12 cellular contexts compared by ENCODE assay signal in the genomic region with DNA sequence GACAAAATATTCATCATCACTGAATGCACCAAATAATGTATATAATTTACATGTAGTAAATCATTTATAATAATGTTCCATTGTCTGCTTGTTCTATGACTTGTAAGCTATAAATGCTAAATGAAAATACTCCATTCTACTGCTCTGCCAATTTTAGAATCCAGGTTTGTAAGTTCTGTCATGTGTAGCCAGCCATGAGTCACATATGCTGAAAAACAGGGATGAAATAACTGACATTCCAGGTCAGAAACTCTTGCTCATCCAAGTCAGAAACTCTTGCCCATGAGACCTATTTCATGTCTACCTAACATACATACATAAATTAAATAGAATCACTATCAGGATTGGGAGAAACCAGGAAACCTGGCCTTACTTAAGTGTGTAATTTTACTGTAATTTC.
A peak's percentile ranks its signal among the peaks of the same experiment; 100 is the strongest.
DNase-seq lines count a peak whose midpoint lies in the region; ATAC-seq, FAIRE-seq and TF ChIP-seq lines count a peak whose summit lies in the region.
"Had no signal": no experiment of that assay in that cellular context is flagged by ENCODE, and none has a peak within 500 bp of the region (broad histone marks: within the 10 kb centered on the region; RNA-seq: fewer than 3 reads in every experiment).

No MANE protein-coding gene starts in this region.

- H3K36me3 Mint-ChIP-seq in stimulated activated naive CD8-positive, alpha-beta T cell treated with anti-CD3 and anti-CD28 coated beads, Interleukin-15, Interleukin-2, amounts not matched to agents 100 ng/mL and 50 ng/mL, for 24 hours (ENCODE audit: low read depth), result peaks cover 44% of the 10 kb centered on the region
- peaks cover 46% of the 10 kb centered on the region for H3K36me3 Mint-ChIP-seq in activated naive CD8-positive, alpha-beta T cell treated with anti-CD3 and anti-CD28 coated beads for 36 hours

- H3K27ac Mint-ChIP-seq in stimulated activated naive CD8-positive, alpha-beta T cell treated with anti-CD3 and anti-CD28 coated beads, Interleukin-15, Interleukin-2, amounts not matched to agents 100 ng/mL and 50 ng/mL, for 24 hours, result peak overlapping the region; percentile 18
- H3K27ac Mint-ChIP-seq in activated naive CD8-positive, alpha-beta T cell treated with anti-CD3 and anti-CD28 coated beads for 36 hours, result peak overlapping the region; percentile 74

- H3K9me3 Mint-ChIP-seq in stimulated activated naive CD8-positive, alpha-beta T cell treated with anti-CD3 and anti-CD28 coated beads, Interleukin-15, Interleukin-2, amounts not matched to agents 100 ng/mL and 50 ng/mL, for 24 hours, result peaks cover 5% of the 10 kb centered on the region
- peaks cover 9% of the 10 kb centered on the region for H3K9me3 Mint-ChIP-seq in activated naive CD8-positive, alpha-beta T cell treated with anti-CD3 and anti-CD28 coated beads for 36 hours

- peak; percentile 43 for FAIRE-seq in keratinocyte (lab: Jason Lieb, UNC)

- peaks cover 63% of the 10 kb centered on the region for H3K4me1 Mint-ChIP-seq in stimulated activated naive CD8-positive, alpha-beta T cell treated with anti-CD3 and anti-CD28 coated beads, Interleukin-15, Interleukin-2, amounts not matched to agents 100 ng/mL and 50 ng/mL, for 24 hours (ENCODE audit: low read depth)
- H3K4me1 Mint-ChIP-seq in activated naive CD8-positive, alpha-beta T cell treated with anti-CD3 and anti-CD28 coated beads for 36 hours, result peaks cover 44% of the 10 kb centered on the region

- in situ Hi-C loops in KBM-7 (cut with MboI; ENCODE audit: low pct_unique_long_range_greater_than_20kb, low sequenced_read_pairs), result no loop called here

- no peaks in the 10 kb centered on the region for H3K27me3 ChIP-seq in keratinocyte (ENCODE audit: control insufficient read depth, extremely low read depth, insufficient read depth, low read length)
- H3K27me3 ChIP-seq: tibial artery had no signal

- dilution Hi-C loops in keratinocyte (cut with MboI; ENCODE audit: extremely low pct_ligation_motif_present, low sequenced_read_pairs), result no loop called here

- no peak for TF ChIP-seq CTCF in keratinocyte (optimal IDR thresholded peaks at IDR 0.05 in 1 of 3, IDR thresholded peaks at IDR 0.05 in 1 of 3, conservative IDR thresholded peaks at IDR 0.05 in 1 of 3; ENCODE audit: extremely low read depth in 1 of 3, insufficient read depth in 2 of 3, low read length in 3 of 3)

- H3K27me3 Mint-ChIP-seq in stimulated activated naive CD8-positive, alpha-beta T cell treated with anti-CD3 and anti-CD28 coated beads, Interleukin-15, Interleukin-2, amounts not matched to agents 100 ng/mL and 50 ng/mL, for 24 hours, result no peaks in the 10 kb centered on the region
- no peaks in the 10 kb centered on the region for H3K27me3 Mint-ChIP-seq in activated naive CD8-positive, alpha-beta T cell treated with anti-CD3 and anti-CD28 coated beads for 36 hours

- H3K4me1 ChIP-seq in keratinocyte (ENCODE audit: control insufficient read depth, extremely low read depth, insufficient read depth, low read length), result peaks cover 17% of the 10 kb centered on the region

- no peak overlapping the region for H3K4me3 ChIP-seq in keratinocyte (ENCODE audit: control insufficient read depth in 2 of 3, extremely low read depth in 1 of 3, insufficient read depth in 2 of 3, low read depth in 1 of 3, low read length in 3 of 3)
- H3K4me3 ChIP-seq: skin epidermis, tibial artery had no signal

- peaks cover 5% of the 10 kb centered on the region for H3K9me3 ChIP-seq in keratinocyte (ENCODE audit: control insufficient read depth, low read depth, low read length)

- no peak for ATAC-seq in stimulated activated naive CD8-positive, alpha-beta T cell treated with anti-CD3 and anti-CD28 coated beads, Interleukin-15, Interleukin-2, amounts not matched to agents 100 U/mL and 50 U/mL, for 24 hours
- ATAC-seq in GM21423 (IDR thresholded peaks at IDR 0.05; ENCODE audit: unreplicated experiment), result no peak

- no peaks in the 10 kb centered on the region for H3K9me1 ChIP-seq in keratinocyte (ENCODE audit: control insufficient read depth, extremely low read depth, insufficient read depth, low read length)

- DNase-seq in stimulated activated naive CD8-positive, alpha-beta T cell treated with anti-CD3 and anti-CD28 coated beads, Interleukin-15, Interleukin-2, amounts not matched to agents 100 U/mL and 50 U/mL, for 24 hours, result no peak
- no peak for DNase-seq in activated naive CD8-positive, alpha-beta T cell treated with anti-CD3 and anti-CD28 coated beads for 36 hours
- DNase-seq in keratinocyte (ENCODE audit: low read depth, low spot score), result peak; percentile 30
- DNase-seq in stimulated activated naive CD4-positive, alpha-beta T cell (lab: John Stamatoyannopoulos, UW), result no peak
- DNase-seq in KBM-7, result no peak
- DNase-seq in activated CD8-positive, alpha-beta memory T cell treated with anti-CD3 and anti-CD28 coated beads, Interleukin-2, amount 50 U/mL, for 4 hours, result no peak
- DNase-seq: NCI-H1436, SIG-M5, tibial artery had no signal

- peak overlapping the region; percentile 9 for H3K9ac ChIP-seq in keratinocyte (ENCODE audit: control insufficient read depth, extremely low read depth, insufficient read depth, low read length)

- H2AFZ ChIP-seq in keratinocyte (ENCODE audit: control insufficient read depth, low read length), result no peak overlapping the region

- no peak overlapping the region for H3K4me3 Mint-ChIP-seq in stimulated activated naive CD8-positive, alpha-beta T cell treated with anti-CD3 and anti-CD28 coated beads, Interleukin-15, Interleukin-2, amounts not matched to agents 100 ng/mL and 50 ng/mL, for 24 hours
- no peak overlapping the region for H3K4me3 Mint-ChIP-seq in activated naive CD8-positive, alpha-beta T cell treated with anti-CD3 and anti-CD28 coated beads for 36 hours

- no peaks in the 10 kb centered on the region for H4K20me1 ChIP-seq in keratinocyte (ENCODE audit: control insufficient read depth, extremely low read depth, insufficient read depth, low read length)

- no peak overlapping the region for H3K4me2 ChIP-seq in keratinocyte (ENCODE audit: control insufficient read depth, extremely low read depth, insufficient read depth, low read depth, low read length)

- H3K79me2 ChIP-seq in keratinocyte (ENCODE audit: control insufficient read depth, insufficient read depth, low read length), result peaks cover 11% of the 10 kb centered on the region

- H3K36me3 ChIP-seq in keratinocyte (ENCODE audit: control insufficient read depth in 2 of 2, extremely low read depth in 1 of 2, insufficient read depth in 2 of 2, low read length in 2 of 2), result peaks cover 3 to 8% of the 10 kb centered on the region in 2 experiments

- peak overlapping the region; percentile 56 for H3K27ac ChIP-seq in keratinocyte (ENCODE audit: control insufficient read depth, insufficient read depth, low read length)
- H3K27ac ChIP-seq: tibial artery had no signal
